2 cellular contexts compared by ENCODE assay signal in the genomic region with DNA sequence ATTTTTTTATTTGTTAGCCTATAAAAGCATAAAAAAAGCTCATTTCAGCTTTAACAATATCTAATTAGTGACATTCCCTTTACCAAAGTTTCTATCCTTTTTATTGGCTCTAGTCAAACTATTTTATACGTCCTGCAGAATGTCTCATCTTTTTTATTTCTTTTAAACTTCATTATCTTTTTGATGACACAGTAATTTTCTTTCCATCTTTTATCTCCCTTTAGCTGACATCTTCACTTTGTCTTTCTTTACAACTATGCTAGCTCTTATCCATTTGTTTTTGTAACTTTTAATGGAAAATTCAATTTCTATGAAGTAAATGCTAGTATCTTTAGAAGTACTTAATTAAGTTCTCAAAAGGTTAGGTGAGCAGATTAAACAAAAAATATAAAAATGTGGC.
TF ChIP-seq lines count a peak whose summit lies in the region.

No MANE protein-coding gene starts in this region.

TF ChIP-seq in A549, 52 proteins besides CTCF, POLR2A, EP300 and RAD21:
- TF ChIP-seq MAFK (IDR thresholded peaks at IDR 0.05; ENCODE audit: partially characterized antibody) (peak; percentile 59), CBX2 (IDR thresholded peaks at IDR 0.05; ENCODE audit: borderline replicate concordance, low read depth) (no peak)

TF ChIP-seq in IMR-90, 13 proteins besides CTCF, POLR2A, EP300 and RAD21:
- TF ChIP-seq MXI1 (IDR thresholded peaks at IDR 0.05; ENCODE audit: borderline replicate concordance, low read depth, low read length) (no peak), USF2 (IDR thresholded peaks at IDR 0.05; ENCODE audit: low read depth, low read length) (no peak), SMC3 (IDR thresholded peaks at IDR 0.05; ENCODE audit: low read depth, low read length) (no peak), MAFK (IDR thresholded peaks at IDR 0.05; ENCODE audit: low read depth, low read length) (peak; percentile 42; the same call in 1 of the 2 replicates), FOS (IDR thresholded peaks at IDR 0.05; ENCODE audit: low read depth, low read length) (no peak), ELK1 (IDR thresholded peaks at IDR 0.05; ENCODE audit: borderline replicate concordance, low read depth, low read length) (no peak)
